Comparison of ENCODE assay signal across 8 cellular contexts in the genomic region with DNA sequence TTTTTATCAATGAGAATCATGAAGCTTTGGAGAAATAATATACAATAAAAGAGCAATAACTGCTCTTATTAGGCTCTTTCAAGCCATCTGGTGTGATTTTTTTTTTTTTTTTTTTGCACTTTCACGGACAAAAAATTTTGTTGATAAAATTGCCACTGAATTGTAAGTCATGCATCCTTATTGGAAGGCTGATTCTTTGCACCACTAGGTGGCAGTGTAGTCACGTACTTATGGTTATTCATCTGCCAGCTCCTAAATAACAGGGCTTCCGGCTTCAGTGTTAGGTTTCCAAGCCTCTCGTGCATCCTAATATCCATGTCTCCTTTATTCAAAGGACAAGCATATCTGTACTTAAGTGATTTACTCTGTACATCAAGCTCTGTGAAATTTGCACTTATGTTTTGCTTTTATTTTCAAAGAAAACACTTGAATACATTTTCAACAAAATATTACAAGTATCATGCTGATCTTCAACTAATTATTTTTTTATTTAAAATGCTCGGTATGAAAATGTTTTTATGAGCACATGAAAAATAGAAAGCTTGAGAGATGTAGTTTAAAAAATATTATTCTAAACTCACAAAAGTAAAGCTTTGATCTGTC.
DNase-seq lines count a peak whose midpoint lies in the region; ATAC-seq and TF ChIP-seq lines count a peak whose summit lies in the region.

No MANE protein-coding gene starts in this region.

- H3K27ac Mint-ChIP-seq in activated CD4-positive, alpha-beta memory T cell treated with anti-CD3 and anti-CD28 coated beads for 36 hours, result no peak overlapping the region
- H3K27ac Mint-ChIP-seq in nephron progenitor cell, result no peak overlapping the region

- CTCF ChIA-PET in activated CD4-positive, alpha-beta memory T cell treated with anti-CD3 and anti-CD28 coated beads for 36 hours (lab: Charles Lee), result interaction anchor here (0.7 to 3.0 kb wide), 13 partner anchors 9 to 993 kb away, joined by 3 to 27 read pairs (median 3); no protein-coding TSS in a partner anchor

- H3K4me1 ChIP-seq in DND-41 (ENCODE audit: insufficient read depth, low read length) (no peaks in the 10 kb centered on the region), esophagus muscularis mucosa (no peaks in the 10 kb centered on the region), upper lobe of right lung (no peaks in the 10 kb centered on the region)

- H3K36me3 ChIP-seq in DND-41 (ENCODE audit: insufficient read depth, low read length) (no peaks in the 10 kb centered on the region), esophagus muscularis mucosa (no peaks in the 10 kb centered on the region), upper lobe of right lung (no peaks in the 10 kb centered on the region)

- no peaks in the 10 kb centered on the region for H3K9me3 ChIP-seq in DND-41 (ENCODE audit: insufficient read depth, low read length, severe bottlenecking)
- H3K9me3 ChIP-seq in esophagus muscularis mucosa, result no peaks in the 10 kb centered on the region
- H3K9me3 ChIP-seq in upper lobe of right lung, result no peaks in the 10 kb centered on the region

- no peak overlapping the region for H3K27ac ChIP-seq in DND-41 (ENCODE audit: low read length)
- H3K27ac ChIP-seq in esophagus muscularis mucosa (replicated peaks in 1 of 4), result no peak overlapping the region
- H3K27ac ChIP-seq in upper lobe of right lung, result no peak overlapping the region

- ATAC-seq in DND-41 (ENCODE audit: insufficient read depth, low read depth), result peak; percentile 76
- ATAC-seq in GM19468 (IDR thresholded peaks at IDR 0.05; ENCODE audit: extremely low read depth, unreplicated experiment), result peak; percentile 71
- ATAC-seq in HG03521 (IDR thresholded peaks at IDR 0.05; ENCODE audit: unreplicated experiment), result peak; percentile 68
- ATAC-seq in upper lobe of right lung, result peak; percentile 87

- H3K4me2 ChIP-seq in DND-41 (ENCODE audit: insufficient read depth, low read length), result no peak overlapping the region

- intact Hi-C loops in activated CD4-positive, alpha-beta memory T cell treated with anti-CD3 and anti-CD28 coated beads for 36 hours (cut with micrococcal nuclease), result loop anchor here (5.0 kb wide), 1 partner anchor 798 kb away; no protein-coding TSS in a partner anchor
- intact Hi-C loops in esophagus muscularis mucosa (cut with DNase I) (no loop called here), upper lobe of right lung (cut with DNase I) (no loop called here)

- POLR2A ChIA-PET in activated CD4-positive, alpha-beta memory T cell treated with anti-CD3 and anti-CD28 coated beads for 36 hours (lab: Charles Lee), result no interaction called here

- WGBS in esophagus muscularis mucosa, result 12% methylated on average over 5 of the region's 5 CpGs

- H3K79me2 ChIP-seq in DND-41 (ENCODE audit: insufficient read depth, low read length), result no peaks in the 10 kb centered on the region

- no peaks in the 10 kb centered on the region for H3K4me1 Mint-ChIP-seq in activated CD4-positive, alpha-beta memory T cell treated with anti-CD3 and anti-CD28 coated beads for 36 hours (ENCODE audit: low read depth)
- peaks cover 34% of the 10 kb centered on the region for H3K4me1 Mint-ChIP-seq in nephron progenitor cell

- H3K9ac ChIP-seq in DND-41 (ENCODE audit: low read depth, low read length), result no peak overlapping the region

- no peak overlapping the region for H2AFZ ChIP-seq in DND-41 (ENCODE audit: low read depth, low read length)

- H4K20me1 ChIP-seq in DND-41 (ENCODE audit: insufficient read depth, low read length), result no peaks in the 10 kb centered on the region

- no peaks in the 10 kb centered on the region for H3K36me3 Mint-ChIP-seq in activated CD4-positive, alpha-beta memory T cell treated with anti-CD3 and anti-CD28 coated beads for 36 hours
- no peaks in the 10 kb centered on the region for H3K36me3 Mint-ChIP-seq in nephron progenitor cell (ENCODE audit: low read depth)

- TF ChIP-seq EP300 in esophagus muscularis mucosa (IDR thresholded peaks at IDR 0.05), result no peak

- no peak overlapping the region for H3K4me3 Mint-ChIP-seq in activated CD4-positive, alpha-beta memory T cell treated with anti-CD3 and anti-CD28 coated beads for 36 hours
- H3K4me3 Mint-ChIP-seq in nephron progenitor cell, result no peak overlapping the region

- TF ChIP-seq POLR2A in esophagus muscularis mucosa (IDR thresholded peaks at IDR 0.05; ENCODE audit: low read depth), result no peak

- H3K27me3 ChIP-seq in DND-41 (ENCODE audit: insufficient read depth, low read length, poor library complexity) (no peaks in the 10 kb centered on the region), esophagus muscularis mucosa (no peaks in the 10 kb centered on the region), upper lobe of right lung (no peaks in the 10 kb centered on the region)

- H3K4me3 ChIP-seq in DND-41 (ENCODE audit: low read depth in 1 of 2, low read length in 2 of 2) (no peak overlapping the region), esophagus muscularis mucosa (no peak overlapping the region), upper lobe of right lung (no peak overlapping the region)

- no peaks in the 10 kb centered on the region for H3K27me3 Mint-ChIP-seq in activated CD4-positive, alpha-beta memory T cell treated with anti-CD3 and anti-CD28 coated beads for 36 hours
- H3K27me3 Mint-ChIP-seq in nephron progenitor cell (ENCODE audit: low read depth, poor library complexity), result no peaks in the 10 kb centered on the region

- peak; percentile 60 for DNase-seq in DND-41
- peak; percentile 73 for DNase-seq in NCI-H510A treated with DMSO at 0.1 percent for 48 hours (lab: John Stamatoyannopoulos, UW)
- DNase-seq in activated CD4-positive, alpha-beta memory T cell treated with anti-CD3 and anti-CD28 coated beads for 36 hours, result peak; percentile 41
- no peak for DNase-seq in esophagus muscularis mucosa (ENCODE audit: extremely low spot score)
- DNase-seq in nephron progenitor cell, result peak; percentile 79
- DNase-seq in upper lobe of right lung, result no peak

- TF ChIP-seq CTCF in DND-41 (IDR thresholded peaks at IDR 0.05; ENCODE audit: borderline replicate concordance, extremely low read depth, low read length, poor library complexity, severe bottlenecking) (peak; percentile 77), esophagus muscularis mucosa (IDR thresholded peaks at IDR 0.05) (peak; percentile 39 to 76 (median 71)), nephron progenitor cell (IDR thresholded peaks at IDR 0.05) (peak; percentile 81), upper lobe of right lung (IDR thresholded peaks at IDR 0.05) (peak; percentile 82)

- no peaks in the 10 kb centered on the region for H3K9me3 Mint-ChIP-seq in activated CD4-positive, alpha-beta memory T cell treated with anti-CD3 and anti-CD28 coated beads for 36 hours
- no peaks in the 10 kb centered on the region for H3K9me3 Mint-ChIP-seq in nephron progenitor cell

Comparison
In these comparisons a context has a peak if more than half of its experiments do, and no peak if none do; other contexts are left out.
1. DNase-seq: peak in DND-41 (single experiment), NCI-H510A treated with DMSO at 0.1 percent for 48 hours (single experiment), activated CD4-positive, alpha-beta memory T cell treated with anti-CD3 and anti-CD28 coated beads for 36 hours (single experiment) and nephron progenitor cell (single experiment); none in esophagus muscularis mucosa (single experiment) and upper lobe of right lung (single experiment).
2. Peak in every context shown above with its lines, with median percentiles within 50 percentile points of each other: ATAC-seq and CTCF ChIP-seq.